8 cellular contexts compared by ENCODE assay signal in the genomic region with DNA sequence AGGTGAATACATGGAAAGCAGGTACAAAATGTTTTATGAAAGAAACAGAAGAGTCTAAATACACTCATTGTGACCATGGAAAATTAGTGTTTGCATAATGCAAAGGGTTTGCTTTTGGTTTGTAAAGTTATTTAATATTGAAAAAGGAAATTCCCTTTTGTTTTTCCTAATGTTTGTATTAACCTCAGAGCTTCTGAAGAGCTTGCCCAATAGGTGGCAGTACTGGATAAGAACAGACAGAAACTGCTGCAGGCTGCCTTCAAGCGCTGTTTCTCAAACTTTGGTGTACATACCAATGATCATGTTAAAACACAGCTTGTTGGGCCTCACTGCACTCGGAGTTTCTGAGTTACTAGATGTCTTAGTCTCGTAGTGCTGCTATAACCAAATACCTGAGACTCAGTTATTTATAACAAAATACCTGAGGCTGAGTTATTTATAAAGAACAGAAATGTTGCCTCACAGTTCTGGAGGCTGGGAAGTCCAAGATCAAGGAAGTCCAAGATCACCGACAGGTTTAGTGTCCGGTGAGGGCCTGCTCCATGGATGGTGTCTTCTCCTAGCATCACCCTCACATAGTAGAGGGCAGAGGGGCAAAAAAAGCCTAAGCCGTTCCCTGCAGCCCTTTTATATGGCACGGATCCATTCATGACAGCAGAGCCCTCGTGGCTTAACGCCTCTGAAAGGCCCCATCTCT. TPM values are rescaled to one million over a fixed set of nuclear protein-coding genes. Genes with fewer than 3 reads are reported as not detected.
DNase-seq lines count a peak whose midpoint lies in the region; ATAC-seq, FAIRE-seq and TF ChIP-seq lines count a peak whose summit lies in the region.

No MANE protein-coding gene starts in this region.

- H3K27ac ChIP-seq in dorsolateral prefrontal cortex, result no peak overlapping the region

- peak; percentile 22 for DNase-seq in stimulated activated CD4-positive, alpha-beta T cell treated with anti-CD3 and anti-CD28 coated beads, Interleukin-4, amount 100 ng/mL, for 24 hours
- no peak for DNase-seq in stimulated activated CD4-positive, alpha-beta T cell treated with anti-CD3 and anti-CD28 coated beads, Interleukin-2, amount 100 ng/mL, for 24 hours
- DNase-seq in KBM-7 (peak; percentile 68), RCC 7860 (ENCODE audit: low spot score) (peak; percentile 43), dorsolateral prefrontal cortex (peak in 2 of 10 donors; percentile 10 to 30), mucosa of gallbladder (ENCODE audit: low spot score) (peak; percentile 55), islet precursor cell (no peak)

- ATAC-seq in HG03045 (IDR thresholded peaks at IDR 0.05; ENCODE audit: unreplicated experiment), result no peak

- TF ChIP-seq CTCF in dorsolateral prefrontal cortex (IDR thresholded peaks at IDR 0.05 in 54 of 56, conservative IDR thresholded peaks at IDR 0.05 in 2 of 56; ENCODE audit: low read depth in 1 of 56, partially characterized antibody in 56 of 56), result peak in 55 of 56 donors; percentile 21 to 70 (median 47)

- intact Hi-C loops in dorsolateral prefrontal cortex (cut with DNase I), result no loop called here

- in situ Hi-C loops in KBM-7 (cut with MboI; ENCODE audit: low pct_unique_long_range_greater_than_20kb, low sequenced_read_pairs), result no loop called here

- peak; percentile 76 for FAIRE-seq in RCC 7860 (lab: Jason Lieb, UNC)

- H3K4me3 ChIP-seq in dorsolateral prefrontal cortex, result no peak overlapping the region

- H3K27me3 ChIP-seq in dorsolateral prefrontal cortex, result peaks cover 0 to 86% (median 26%) of the 10 kb centered on the region in 45 donors

RNA-seq across cellular contexts. Expression of a gene that starts 54.2 kb away (rescaled TPM):
- total RNA-seq in dorsolateral prefrontal cortex (under 1 TPM in 5 of 120 experiments, not detected in 115; 0.18 to 0.27 (median 0.20) TPM), mucosa of gallbladder (not detected)

Comparison
In these comparisons a context has a peak if more than half of its experiments do, and no peak if none do; other contexts are left out.
1. DNase-seq: peak in stimulated activated CD4-positive, alpha-beta T cell treated with anti-CD3 and anti-CD28 coated beads, Interleukin-4, amount 100 ng/mL, for 24 hours (single experiment), KBM-7 (single experiment), RCC 7860 (single experiment) and mucosa of gallbladder (single experiment); none in stimulated activated CD4-positive, alpha-beta T cell treated with anti-CD3 and anti-CD28 coated beads, Interleukin-2, amount 100 ng/mL, for 24 hours (0 of 2) and islet precursor cell (single experiment).